ENCODE assay signal across 11 cellular contexts in the genomic region with DNA sequence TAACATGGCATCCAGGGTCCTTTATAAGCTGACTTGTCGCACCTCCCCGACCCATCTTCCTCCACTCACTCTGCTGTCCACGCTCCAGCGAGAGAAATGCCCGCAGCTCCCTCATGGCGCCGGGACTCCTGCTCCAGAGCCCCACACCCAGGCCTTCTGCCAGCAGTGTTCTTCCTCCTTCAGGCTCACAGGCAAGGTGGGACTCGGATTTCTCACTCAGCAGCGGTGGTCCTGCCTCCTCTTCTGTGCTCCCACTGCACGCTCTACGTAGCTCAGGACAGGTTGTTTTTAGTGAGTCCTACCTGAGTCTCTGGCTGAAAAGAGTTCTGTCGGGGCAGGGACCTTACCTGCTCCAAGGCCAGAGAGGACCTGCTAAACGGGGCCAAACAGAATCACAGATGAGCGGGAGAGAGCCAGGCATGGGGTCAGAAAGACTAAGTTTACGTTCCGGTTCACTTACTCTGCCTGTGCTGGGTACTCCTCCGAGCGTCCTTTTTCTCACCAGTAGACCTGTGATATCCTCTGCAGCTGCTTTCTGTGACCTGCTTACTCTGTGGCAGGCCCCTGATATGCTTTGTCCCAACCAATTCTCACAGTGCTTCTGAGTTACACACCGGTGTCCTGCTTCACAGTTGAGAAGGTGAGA. TPM values are rescaled to one million over a fixed set of nuclear protein-coding genes. Genes with fewer than 3 reads are reported as not detected.
DNase-seq lines count a peak whose midpoint lies in the region; ATAC-seq and TF ChIP-seq lines count a peak whose summit lies in the region.
"Had no signal": no experiment of that assay in that cellular context is flagged by ENCODE, and none has a peak within 500 bp of the region (broad histone marks: within the 10 kb centered on the region; RNA-seq: fewer than 3 reads in every experiment).

No MANE protein-coding gene starts in this region.

- no peak for TF ChIP-seq POLR2A in vagina (IDR thresholded peaks at IDR 0.05)

- no peaks in the 10 kb centered on the region for H3K9me3 Mint-ChIP-seq in activated CD4-positive, alpha-beta memory T cell treated with anti-CD3 and anti-CD28 coated beads for 36 hours
- no peaks in the 10 kb centered on the region for H3K9me3 Mint-ChIP-seq in natural killer cell treated with Interleukin-12 subunit alpha and Interleukin-12 subunit beta and Interleukin-15 and Interleukin-18, amount 100 ng/mL, for 72 hours
- H3K9me3 Mint-ChIP-seq in mesothelial cell of epicardium: no peaks in the 10 kb centered on the region

- H3K9me3 ChIP-seq in vagina: no peaks in the 10 kb centered on the region
- H3K9me3 ChIP-seq: heart right ventricle had no signal

- H3K36me3 Mint-ChIP-seq in activated CD4-positive, alpha-beta memory T cell treated with anti-CD3 and anti-CD28 coated beads for 36 hours: peaks cover 38% of the 10 kb centered on the region
- H3K36me3 Mint-ChIP-seq in natural killer cell treated with Interleukin-12 subunit alpha and Interleukin-12 subunit beta and Interleukin-15 and Interleukin-18, amount 100 ng/mL, for 72 hours: peaks cover 23% of the 10 kb centered on the region
- peaks cover 4% of the 10 kb centered on the region for H3K36me3 Mint-ChIP-seq in mesothelial cell of epicardium

- DNase-seq in activated CD4-positive, alpha-beta memory T cell treated with anti-CD3 and anti-CD28 coated beads for 36 hours: no peak
- DNase-seq in natural killer cell treated with Interleukin-12 subunit alpha and Interleukin-12 subunit beta and Interleukin-15 and Interleukin-18, amount 100 ng/mL, for 72 hours (ENCODE audit: low spot score): no peak
- DNase-seq in islet precursor cell (no peak), mesothelial cell of epicardium (ENCODE audit: low spot score in 2 of 2, unreplicated experiment in 2 of 2) (no peak), vagina (ENCODE audit: extremely low spot score in 2 of 2) (no peak)
- DNase-seq in stimulated activated naive CD4-positive, alpha-beta T cell (lab: John Stamatoyannopoulos, UW): no peak
- DNase-seq: heart right ventricle, PC-9 had no signal

- no peak overlapping the region for H3K4me3 Mint-ChIP-seq in activated CD4-positive, alpha-beta memory T cell treated with anti-CD3 and anti-CD28 coated beads for 36 hours
- H3K4me3 Mint-ChIP-seq in natural killer cell treated with Interleukin-12 subunit alpha and Interleukin-12 subunit beta and Interleukin-15 and Interleukin-18, amount 100 ng/mL, for 72 hours: peak overlapping the region; percentile 77
- no peak overlapping the region for H3K4me3 Mint-ChIP-seq in mesothelial cell of epicardium

- CTCF ChIA-PET in activated CD4-positive, alpha-beta memory T cell treated with anti-CD3 and anti-CD28 coated beads for 36 hours (lab: Charles Lee): interaction anchor here (0.7 to 1.1 kb wide), 2 partner anchors 21 to 325 kb away, joined by 3 read pairs; no protein-coding TSS in a partner anchor

- no peak overlapping the region for H3K27ac ChIP-seq in vagina
- H3K27ac ChIP-seq: PC-9 had no signal

- peaks cover 47% of the 10 kb centered on the region for H3K4me1 Mint-ChIP-seq in activated CD4-positive, alpha-beta memory T cell treated with anti-CD3 and anti-CD28 coated beads for 36 hours (ENCODE audit: low read depth)
- peaks cover 57 to 64% of the 10 kb centered on the region in 2 donors for H3K4me1 Mint-ChIP-seq in natural killer cell treated with Interleukin-12 subunit alpha and Interleukin-12 subunit beta and Interleukin-15 and Interleukin-18, amount 100 ng/mL, for 72 hours (ENCODE audit: low read depth in 2 of 2)
- H3K4me1 Mint-ChIP-seq in mesothelial cell of epicardium: no peaks in the 10 kb centered on the region

- H3K27me3 ChIP-seq in vagina: no peaks in the 10 kb centered on the region
- H3K27me3 ChIP-seq: heart right ventricle had no signal

- H3K27me3 Mint-ChIP-seq in activated CD4-positive, alpha-beta memory T cell treated with anti-CD3 and anti-CD28 coated beads for 36 hours: no peaks in the 10 kb centered on the region
- no peaks in the 10 kb centered on the region for H3K27me3 Mint-ChIP-seq in natural killer cell treated with Interleukin-12 subunit alpha and Interleukin-12 subunit beta and Interleukin-15 and Interleukin-18, amount 100 ng/mL, for 72 hours
- H3K27me3 Mint-ChIP-seq in mesothelial cell of epicardium (ENCODE audit: low read depth): no peaks in the 10 kb centered on the region

- H3K36me3 ChIP-seq in vagina: no peaks in the 10 kb centered on the region

- no peaks in the 10 kb centered on the region for H3K4me1 ChIP-seq in vagina

- peak; percentile 58 for ATAC-seq in GM18511 (IDR thresholded peaks at IDR 0.05; ENCODE audit: unreplicated experiment)
- ATAC-seq in GM21786 (IDR thresholded peaks at IDR 0.05; ENCODE audit: unreplicated experiment): peak; percentile 33
- peak; percentile 54 to 71 for ATAC-seq in natural killer cell treated with Interleukin-12 subunit alpha and Interleukin-12 subunit beta and Interleukin-15 and Interleukin-18, amount 100 ng/mL, for 72 hours

- H3K27ac Mint-ChIP-seq in activated CD4-positive, alpha-beta memory T cell treated with anti-CD3 and anti-CD28 coated beads for 36 hours: peak overlapping the region; percentile 51
- H3K27ac Mint-ChIP-seq in natural killer cell treated with Interleukin-12 subunit alpha and Interleukin-12 subunit beta and Interleukin-15 and Interleukin-18, amount 100 ng/mL, for 72 hours: peak overlapping the region; percentile 95 to 97
- no peak overlapping the region for H3K27ac Mint-ChIP-seq in mesothelial cell of epicardium

- TF ChIP-seq CTCF in mesothelial cell of epicardium (IDR thresholded peaks at IDR 0.05; ENCODE audit: unreplicated experiment) (no peak), vagina (IDR thresholded peaks at IDR 0.05) (no peak)

- H3K4me3 ChIP-seq in vagina: no peak overlapping the region
- H3K4me3 ChIP-seq: heart right ventricle, PC-9 had no signal

- intact Hi-C loops in activated CD4-positive, alpha-beta memory T cell treated with anti-CD3 and anti-CD28 coated beads for 36 hours (cut with micrococcal nuclease): no loop called here
- intact Hi-C loops in vagina (cut with DNase I): no loop called here

- POLR2A ChIA-PET in activated CD4-positive, alpha-beta memory T cell treated with anti-CD3 and anti-CD28 coated beads for 36 hours (lab: Charles Lee): no interaction called here

RNA-seq across cellular contexts. Expression of a gene that starts 11.3 kb away (rescaled TPM):
- 10 to 100 TPM; 27.4 to 29.3 TPM for total RNA-seq in activated CD4-positive, alpha-beta memory T cell treated with anti-CD3 and anti-CD28 coated beads for 36 hours
- 10 to 100 TPM; 38.4 to 51.9 TPM for total RNA-seq in natural killer cell treated with Interleukin-12 subunit alpha and Interleukin-12 subunit beta and Interleukin-15 and Interleukin-18, amount 100 ng/mL, for 72 hours
- total RNA-seq in mesothelial cell of epicardium (0.63 to 0.97 TPM (median 0.86 TPM) in 3 replicates), vagina (21.9 TPM)

RNA-seq across cellular contexts. Expression of a gene that starts 30.7 kb away (rescaled TPM):
- total RNA-seq in activated CD4-positive, alpha-beta memory T cell treated with anti-CD3 and anti-CD28 coated beads for 36 hours: 10 to 100 TPM; 90.2 to 94.8 TPM
- total RNA-seq in natural killer cell treated with Interleukin-12 subunit alpha and Interleukin-12 subunit beta and Interleukin-15 and Interleukin-18, amount 100 ng/mL, for 72 hours: 10 to 100 TPM; 54.7 to 79.8 TPM
- total RNA-seq in mesothelial cell of epicardium (23.1 to 25.8 TPM (median 23.4 TPM) in 3 replicates), vagina (10.8 TPM)

RNA-seq across cellular contexts. Expression of a gene that starts 51.1 kb away (rescaled TPM):
- total RNA-seq in activated CD4-positive, alpha-beta memory T cell treated with anti-CD3 and anti-CD28 coated beads for 36 hours: under 1 TPM; 0.36 to 0.46 TPM
- total RNA-seq in natural killer cell treated with Interleukin-12 subunit alpha and Interleukin-12 subunit beta and Interleukin-15 and Interleukin-18, amount 100 ng/mL, for 72 hours: under 1 TPM; 0.33 to 0.95 TPM
- 7.4 to 8.8 TPM (median 8.4 TPM) in 3 replicates for total RNA-seq in mesothelial cell of epicardium
- 2.0 TPM for total RNA-seq in vagina
- total RNA-seq: LHCN-M2 had no signal

RNA-seq across cellular contexts. Expression of a gene that starts 53.1 kb away (rescaled TPM):
- 10 to 100 TPM; 42.9 to 43.8 TPM for total RNA-seq in activated CD4-positive, alpha-beta memory T cell treated with anti-CD3 and anti-CD28 coated beads for 36 hours
- total RNA-seq in natural killer cell treated with Interleukin-12 subunit alpha and Interleukin-12 subunit beta and Interleukin-15 and Interleukin-18, amount 100 ng/mL, for 72 hours: 10 to 100 TPM; 65.1 to 69.7 TPM
- total RNA-seq in mesothelial cell of epicardium: 42.9 to 45.7 TPM (median 43.5 TPM) in 3 replicates
- 33.4 TPM for total RNA-seq in vagina

Comparison
In these comparisons a context has a peak if more than half of its experiments do, and no peak if none do; other contexts are left out.
1. RNA of a gene that starts 11.3 kb away (total RNA-seq): 38.4 to 51.9 TPM in natural killer cell treated with Interleukin-12 subunit alpha and Interleukin-12 subunit beta and Interleukin-15 and Interleukin-18, amount 100 ng/mL, for 72 hours, 27.4 to 29.3 TPM in activated CD4-positive, alpha-beta memory T cell treated with anti-CD3 and anti-CD28 coated beads for 36 hours and 21.9 TPM in vagina (single experiment); 0.63 to 0.97 TPM in mesothelial cell of epicardium; every median in the first group is over 10 times any median in the second.
2. Peak in every context shown above with its lines, with median percentiles within 50 percentile points of each other: ATAC-seq.